In genomic region chr3:152213086-152213674, GRCh38 we compare ENCODE assay signal across 15 cellular contexts. TPM values are rescaled to one million over a fixed set of nuclear protein-coding genes. Genes with fewer than 3 reads are reported as not detected.
A peak's percentile ranks its signal among the peaks of the same experiment; 100 is the strongest.
DNase-seq lines count a peak whose midpoint lies in the region; ATAC-seq and TF ChIP-seq lines count a peak whose summit lies in the region.
"Had no signal": no experiment of that assay in that cellular context is flagged by ENCODE, and none has a peak within 500 bp of the region (broad histone marks: within the 10 kb centered on the region; RNA-seq: fewer than 3 reads in every experiment).

No MANE protein-coding gene starts in this region.

- TF ChIP-seq CTCF in GM23338 (conservative IDR thresholded peaks at IDR 0.05; ENCODE audit: low read depth in 2 of 2), result no peak

- DNase-seq in AML-193 (lab: John Stamatoyannopoulos, UW), result peak; percentile 80 to 84
- no peak for DNase-seq in GM23338 (ENCODE audit: low spot score)
- DNase-seq in activated naive CD8-positive, alpha-beta T cell treated with anti-CD3 and anti-CD28 coated beads, Interleukin-2, amount 50 U/mL, for 24 hours, result no peak
- no peak for DNase-seq in naive B cell
- no peak for DNase-seq in left lobe of liver (ENCODE audit: low spot score)
- DNase-seq in HEK293T (ENCODE audit: extremely low spot score), result no peak
- no peak for DNase-seq in Right ventricle myocardium inferior (ENCODE audit: missing footprints)
- DNase-seq: aorta; effector memory CD4-positive, alpha-beta T cell; heart right ventricle; left ventricle myocardium superior; NCI-H226; stimulated activated naive CD4-positive, alpha-beta T cell had no signal

- H3K27ac ChIP-seq in GM23338 (ENCODE audit: low read depth), result no peak overlapping the region
- H3K27ac ChIP-seq: C4-2B, heart right ventricle had no signal

- H3K9me2 ChIP-seq in GM23338 (ENCODE audit: insufficient read depth), result no peaks in the 10 kb centered on the region

- H3K79me2 ChIP-seq in GM23338 (replicated peaks; ENCODE audit: insufficient read depth), result no peaks in the 10 kb centered on the region

- H3K36me3 Mint-ChIP-seq in GM23338 (ENCODE audit: low read depth), result peaks cover 3% of the 10 kb centered on the region
- no peaks in the 10 kb centered on the region for H3K36me3 Mint-ChIP-seq in activated naive CD8-positive, alpha-beta T cell treated with anti-CD3 and anti-CD28 coated beads, Interleukin-2, amount 50 U/mL, for 24 hours (ENCODE audit: low read depth)
- peaks cover 11 to 14% of the 10 kb centered on the region in 2 donors for H3K36me3 Mint-ChIP-seq in naive B cell

- no peaks in the 10 kb centered on the region for H3F3A ChIP-seq in GM23338 (replicated peaks; ENCODE audit: low read depth)

- H4K20me1 ChIP-seq in GM23338 (replicated peaks; ENCODE audit: insufficient read depth), result no peaks in the 10 kb centered on the region

- H3K4me2 ChIP-seq in GM23338, result no peak overlapping the region

- ATAC-seq in GM23338 (0 out of 3 replicates have a peak, but pooled peaks have one; percentile 34), naive B cell (ENCODE audit: low read depth in 2 of 2) (no peak), GM21825 (IDR thresholded peaks at IDR 0.05; ENCODE audit: unreplicated experiment) (no peak), left lobe of liver (no peak), Right ventricle myocardium inferior (no peak)
- no peak for ATAC-seq in activated naive CD8-positive, alpha-beta T cell treated with anti-CD3 and anti-CD28 coated beads, Interleukin-2, amount 50 U/mL, for 24 hours
- ATAC-seq: left ventricle myocardium superior had no signal

- POLR2A ChIA-PET in HEK293T (lab: Yijun Ruan, JAX), result no interaction called here

- no peaks in the 10 kb centered on the region for H3K27me3 ChIP-seq in GM23338 (ENCODE audit: insufficient read depth)
- H3K27me3 ChIP-seq: heart right ventricle had no signal

- H3K4me3 ChIP-seq in GM23338, result no peak overlapping the region
- H3K4me3 ChIP-seq: heart right ventricle had no signal

- intact Hi-C loops in Right ventricle myocardium inferior (cut with DNase I), result no loop called here

- H3K4me1 ChIP-seq in GM23338 (ENCODE audit: insufficient read depth), result no peaks in the 10 kb centered on the region

- H3K36me3 ChIP-seq in GM23338 (ENCODE audit: insufficient read depth), result no peaks in the 10 kb centered on the region
- H3K36me3 ChIP-seq: heart right ventricle had no signal

- CTCF ChIA-PET in HEK293T (lab: Yijun Ruan, JAX), result no interaction called here

- peaks cover 4% of the 10 kb centered on the region; the same call in 2 of the 3 replicates for H3K9me3 Mint-ChIP-seq in GM23338
- H3K9me3 Mint-ChIP-seq in activated naive CD8-positive, alpha-beta T cell treated with anti-CD3 and anti-CD28 coated beads, Interleukin-2, amount 50 U/mL, for 24 hours, result no peaks in the 10 kb centered on the region
- peaks cover 0 to 22% (median 8%) of the 10 kb centered on the region in 7 donors for H3K9me3 Mint-ChIP-seq in naive B cell

- H2AFZ ChIP-seq in GM23338, result peak overlapping the region; percentile 81; the same call in 1 of the 2 replicates

- H3K27me3 Mint-ChIP-seq in GM23338 (ENCODE audit: insufficient read depth, low read depth, poor library complexity) (peaks cover 2% of the 10 kb centered on the region), naive B cell (no peaks in the 10 kb centered on the region)
- H3K27me3 Mint-ChIP-seq in activated naive CD8-positive, alpha-beta T cell treated with anti-CD3 and anti-CD28 coated beads, Interleukin-2, amount 50 U/mL, for 24 hours, result no peaks in the 10 kb centered on the region

- H3K4me3 Mint-ChIP-seq in GM23338 (no peak overlapping the region), naive B cell (no peak overlapping the region)
- no peak overlapping the region for H3K4me3 Mint-ChIP-seq in activated naive CD8-positive, alpha-beta T cell treated with anti-CD3 and anti-CD28 coated beads, Interleukin-2, amount 50 U/mL, for 24 hours

- H3K4me1 Mint-ChIP-seq in GM23338 (peaks cover 8% of the 10 kb centered on the region), naive B cell (peaks cover 9 to 29% (median 15%) of the 10 kb centered on the region in 3 donors)
- H3K4me1 Mint-ChIP-seq in activated naive CD8-positive, alpha-beta T cell treated with anti-CD3 and anti-CD28 coated beads, Interleukin-2, amount 50 U/mL, for 24 hours, result peaks cover 64% of the 10 kb centered on the region

- H3K27ac Mint-ChIP-seq in GM23338, result peak overlapping the region; percentile 10
- H3K27ac Mint-ChIP-seq in activated naive CD8-positive, alpha-beta T cell treated with anti-CD3 and anti-CD28 coated beads, Interleukin-2, amount 50 U/mL, for 24 hours, result peak overlapping the region; percentile 14
- peak overlapping the region in 4 of 6 donors; percentile 10 to 67 (median 44) for H3K27ac Mint-ChIP-seq in naive B cell

TF ChIP-seq in GM23338, 12 proteins besides CTCF, POLR2A, EP300 and RAD21 (continues in another document):
- no peak for TF ChIP-seq STAT1 (IDR thresholded peaks at IDR 0.05; ENCODE audit: unreplicated experiment)

TF ChIP-seq in HEK293T, 16 proteins besides CTCF, POLR2A, EP300 and RAD21:
- TF ChIP-seq HDGF (IDR thresholded peaks at IDR 0.05; ENCODE audit: borderline replicate concordance) (no peak), NFRKB (IDR thresholded peaks at IDR 0.05) (no peak), FOXA1 (IDR thresholded peaks at IDR 0.05) (no peak), LEF1 (IDR thresholded peaks at IDR 0.05; ENCODE audit: borderline replicate concordance) (no peak), BHLHE40 (IDR thresholded peaks at IDR 0.05; ENCODE audit: borderline replicate concordance) (no peak), ELF4 (IDR thresholded peaks at IDR 0.05) (no peak), SP1 (IDR thresholded peaks at IDR 0.05) (no peak), ZNF384 (IDR thresholded peaks at IDR 0.05) (no peak), ARNT (IDR thresholded peaks at IDR 0.05) (no peak), FOXM1 (IDR thresholded peaks at IDR 0.05; ENCODE audit: borderline replicate concordance) (no peak), FOXK2 (IDR thresholded peaks at IDR 0.05) (no peak), L3MBTL2 (conservative IDR thresholded peaks at IDR 0.05) (no peak), SUZ12 (IDR thresholded peaks at IDR 0.05) (no peak), CTBP1 (IDR thresholded peaks at IDR 0.05; ENCODE audit: borderline replicate concordance) (no peak), TARDBP (IDR thresholded peaks at IDR 0.05) (no peak)
- TF ChIP-seq, protein P1, sequence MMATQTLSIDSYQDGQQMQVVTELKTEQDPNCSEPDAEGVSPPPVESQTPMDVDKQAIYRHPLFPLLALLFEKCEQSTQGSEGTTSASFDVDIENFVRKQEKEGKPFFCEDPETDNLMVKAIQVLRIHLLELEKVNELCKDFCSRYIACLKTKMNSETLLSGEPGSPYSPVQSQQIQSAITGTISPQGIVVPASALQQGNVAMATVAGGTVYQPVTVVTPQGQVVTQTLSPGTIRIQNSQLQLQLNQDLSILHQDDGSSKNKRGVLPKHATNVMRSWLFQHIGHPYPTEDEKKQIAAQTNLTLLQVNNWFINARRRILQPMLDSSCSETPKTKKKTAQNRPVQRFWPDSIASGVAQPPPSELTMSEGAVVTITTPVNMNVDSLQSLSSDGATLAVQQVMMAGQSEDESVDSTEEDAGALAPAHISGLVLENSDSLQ (IDR thresholded peaks at IDR 0.05), result no peak

RNA-seq across cellular contexts. Expression of gene MBNL1, which starts 55.5 kb away (rescaled TPM):
- 15.7 and 23.2 TPM in 2 replicates for total RNA-seq in GM23338 (2014; rRNA removed; shearing (Covaris generic))
- polyA plus RNA-seq in GM23338 (2016; fragmentation: Nextera tagmentation; extraction: Ambion mirVana), result 8.4 and 9.4 TPM in 2 replicates
- 100 to 1,000 TPM; 188 to 346 (median 260) TPM for polyA plus RNA-seq in naive B cell (ENCODE audit: low read depth in 6 of 6)
- total RNA-seq in left lobe of liver, result 48.4 TPM
- total RNA-seq in Right ventricle myocardium inferior, result 180 TPM

Comparison
In these comparisons a context has a peak if more than half of its experiments do, and no peak if none do; other contexts are left out.
1. DNase-seq: peak in AML-193 (2 of 2); none in GM23338 (single experiment), activated naive CD8-positive, alpha-beta T cell treated with anti-CD3 and anti-CD28 coated beads, Interleukin-2, amount 50 U/mL, for 24 hours (single experiment), naive B cell (single experiment), left lobe of liver (single experiment), HEK293T (single experiment) and Right ventricle myocardium inferior (single experiment).
2. Peak in every context shown above with its lines, with median percentiles within 50 percentile points of each other: H3K27ac Mint-ChIP-seq.